Comparison of ENCODE assay signal across 21 cellular contexts in genomic region chr5:128237504-128237903, GRCh38.
DNase-seq lines count a peak whose midpoint lies in the region; ATAC-seq and TF ChIP-seq lines count a peak whose summit lies in the region.
"Had no signal": no experiment of that assay in that cellular context is flagged by ENCODE, and none has a peak within 500 bp of the region (broad histone marks: within the 10 kb centered on the region; RNA-seq: fewer than 3 reads in every experiment).

No MANE protein-coding gene starts in this region.

- H3K9me3 ChIP-seq in esophagus muscularis mucosa = no peaks in the 10 kb centered on the region
- H3K9me3 ChIP-seq: left lung, psoas muscle, vagina had no signal

- TF ChIP-seq POLR2A in esophagus muscularis mucosa (IDR thresholded peaks at IDR 0.05; ENCODE audit: low read depth) = no peak

- H3K4me1 ChIP-seq in foreskin keratinocyte = no peaks in the 10 kb centered on the region
- peaks cover 4 to 9% (median 7%) of the 10 kb centered on the region in 4 donors for H3K4me1 ChIP-seq in esophagus muscularis mucosa
- H3K4me1 ChIP-seq: left lung, vagina had no signal

- DNase-seq in A172 (ENCODE audit: low spot score) (peak; percentile 45), astrocyte of the hippocampus (ENCODE audit: low read depth, low spot score) (peak; percentile 37), foreskin keratinocyte (peak in 1 of 2 donors; percentile 25), esophagus muscularis mucosa (ENCODE audit: extremely low spot score) (no peak)
- peak; percentile 73 for DNase-seq in Jurkat, Clone E6-1 (ENCODE audit: low read depth, low spot score)
- DNase-seq: activated CD8-positive, alpha-beta T cell treated with anti-CD3 and anti-CD28 coated beads for 36 hours; activated naive CD4-positive, alpha-beta T cell treated with anti-CD3 and anti-CD28 coated beads, Interleukin-2, amount 50 U/mL, for 16 hours; activated T-cell treated with anti-CD3 and anti-CD28 coated beads, Interleukin-2, amount 50 U/mL, for 1 hour; C1 segment of cervical spinal cord; dermis blood vessel endothelial cell; KBM-7; left lung; NCI-H2081; NCI-H748 treated with DMSO at 0.1 percent for 48 hours; PC-9; psoas muscle; substantia nigra had no signal

- H3K27me3 ChIP-seq in foreskin keratinocyte (peaks cover 5% of the 10 kb centered on the region), esophagus muscularis mucosa (no peaks in the 10 kb centered on the region)
- H3K27me3 ChIP-seq: left lung, vagina had no signal

- H3K4me3 ChIP-seq in Jurkat, Clone E6-1 (ENCODE audit: low read length) = no peak overlapping the region; the same call in 1 of the 2 replicates
- H3K4me3 ChIP-seq in esophagus muscularis mucosa = no peak overlapping the region
- H3K4me3 ChIP-seq: left lung, PC-9, psoas muscle, vagina had no signal

- no peaks in the 10 kb centered on the region for H3K36me3 ChIP-seq in esophagus muscularis mucosa
- H3K36me3 ChIP-seq: left lung, vagina had no signal

- H3K27ac ChIP-seq in foreskin keratinocyte (no peak overlapping the region), esophagus muscularis mucosa (replicated peaks in 1 of 4) (no peak overlapping the region)
- H3K27ac ChIP-seq: left lung, PC-9, psoas muscle, vagina had no signal

- 47% methylated on average over 6 of the region's 6 CpGs for WGBS in esophagus muscularis mucosa

- intact Hi-C loops in esophagus muscularis mucosa (cut with DNase I) = no loop called here

- TF ChIP-seq EP300 in esophagus muscularis mucosa (IDR thresholded peaks at IDR 0.05) = no peak

- TF ChIP-seq CTCF in foreskin keratinocyte (conservative IDR thresholded peaks at IDR 0.05) (no peak), esophagus muscularis mucosa (IDR thresholded peaks at IDR 0.05) (no peak)

- ATAC-seq in foreskin keratinocyte = peak; percentile 35
- no peak for ATAC-seq in GM19395 (IDR thresholded peaks at IDR 0.05; ENCODE audit: unreplicated experiment)
- ATAC-seq in HG03280 (IDR thresholded peaks at IDR 0.05; ENCODE audit: unreplicated experiment) = no peak
- no peak for ATAC-seq in HG03571 (IDR thresholded peaks at IDR 0.05; ENCODE audit: unreplicated experiment)
- ATAC-seq: activated CD8-positive, alpha-beta T cell treated with anti-CD3 and anti-CD28 coated beads for 36 hours; left lung; psoas muscle had no signal
